26 cellular contexts compared by ENCODE assay signal in genomic region chr1:31596737-31597097, GRCh38. TPM values are rescaled to one million over a fixed set of nuclear protein-coding genes. Genes with fewer than 3 reads are reported as not detected.
DNase-seq lines count a peak whose midpoint lies in the region; ATAC-seq and TF ChIP-seq lines count a peak whose summit lies in the region.
"Had no signal": no experiment of that assay in that cellular context is flagged by ENCODE, and none has a peak within 500 bp of the region (broad histone marks: within the 10 kb centered on the region; RNA-seq: fewer than 3 reads in every experiment).

No MANE protein-coding gene starts in this region.

- ATAC-seq in GM21529 (IDR thresholded peaks at IDR 0.05; ENCODE audit: unreplicated experiment), result no peak
- no peak for ATAC-seq in GM18858 (IDR thresholded peaks at IDR 0.05; ENCODE audit: unreplicated experiment)
- ATAC-seq: activated CD4-positive, CD25-positive, alpha-beta regulatory T cell treated with anti-CD3 and anti-CD28 coated beads, Interleukin-2, amount 50 U/mL, for 24 hours; mucosa of descending colon had no signal

- H3K4me3 ChIP-seq in BLaER1, result 0 out of 2 replicates have a peak overlapping the region, but pooled peaks have one; percentile 29
- H3K4me3 ChIP-seq in DOHH2 (ENCODE audit: low read length), result peak overlapping the region; percentile 48
- peak overlapping the region; percentile 52 for H3K4me3 ChIP-seq in OCI-LY3 (ENCODE audit: low read length)
- H3K4me3 ChIP-seq: lung, mucosa of descending colon, upper lobe of left lung had no signal

- peaks cover 19% of the 10 kb centered on the region for H3K4me1 Mint-ChIP-seq in glutamatergic neuron (ENCODE audit: low read depth, unreplicated experiment)
- H3K4me1 Mint-ChIP-seq: activated naive CD4-positive, alpha-beta T cell treated with anti-CD3 and anti-CD28 coated beads, Interleukin-2, amount 10 ng/mL, durations not matched to agents 7 days and 5 days had no signal

- H3K4me1 ChIP-seq in BLaER1 (peaks cover 98% of the 10 kb centered on the region), DOHH2 (ENCODE audit: control insufficient read depth, low read length) (peaks cover 71% of the 10 kb centered on the region), OCI-LY3 (ENCODE audit: low read length) (peaks cover 21% of the 10 kb centered on the region)

- peak overlapping the region; percentile 73 for H2AFZ ChIP-seq in OCI-LY3 (ENCODE audit: low read depth, low read length)

- peak overlapping the region; percentile 63 for H3K27ac Mint-ChIP-seq in glutamatergic neuron (ENCODE audit: unreplicated experiment)
- H3K27ac Mint-ChIP-seq: activated CD4-positive, alpha-beta memory T cell treated with anti-CD3 and anti-CD28 coated beads for 36 hours; activated naive CD4-positive, alpha-beta T cell treated with anti-CD3 and anti-CD28 coated beads, Interleukin-2, amount 10 ng/mL, durations not matched to agents 7 days and 5 days; activated T-helper 1 cell treated with anti-CD3 and anti-CD28 coated beads, Interleukin-12 subunit alpha, Interleukin-12 subunit beta, Interleukin-2, Interleukin-4 antibody, amounts not matched to agents 30 ng/mL and 10 ng/mL and 1 ng/mL, durations not matched to agents 14 hours and 24 hours and 36 hours; brain; nephron had no signal

- no peaks in the 10 kb centered on the region for H3K9me2 ChIP-seq in DOHH2 (replicated peaks; ENCODE audit: control insufficient read depth, low read length)

- H3K9me3 ChIP-seq in BLaER1, result no peaks in the 10 kb centered on the region
- H3K9me3 ChIP-seq in DOHH2 (ENCODE audit: control insufficient read depth, insufficient read depth, low read length), result no peaks in the 10 kb centered on the region
- H3K9me3 ChIP-seq in OCI-LY3 (ENCODE audit: insufficient read depth, low read length), result no peaks in the 10 kb centered on the region
- H3K9me3 ChIP-seq: mucosa of descending colon, upper lobe of left lung had no signal

- H3K4me3 Mint-ChIP-seq in glutamatergic neuron (ENCODE audit: unreplicated experiment), result peak overlapping the region; percentile 39
- H3K4me3 Mint-ChIP-seq: activated CD4-positive, alpha-beta memory T cell treated with anti-CD3 and anti-CD28 coated beads for 36 hours; activated naive CD4-positive, alpha-beta T cell treated with anti-CD3 and anti-CD28 coated beads, Interleukin-2, amount 10 ng/mL, durations not matched to agents 7 days and 5 days; activated T-helper 1 cell treated with anti-CD3 and anti-CD28 coated beads, Interleukin-12 subunit alpha, Interleukin-12 subunit beta, Interleukin-2, Interleukin-4 antibody, amounts not matched to agents 30 ng/mL and 10 ng/mL and 1 ng/mL, durations not matched to agents 14 hours and 24 hours and 36 hours; brain; nephron had no signal

- no peaks in the 10 kb centered on the region for H3K36me3 Mint-ChIP-seq in glutamatergic neuron (ENCODE audit: unreplicated experiment)
- H3K36me3 Mint-ChIP-seq: activated CD4-positive, alpha-beta memory T cell treated with anti-CD3 and anti-CD28 coated beads for 36 hours; activated naive CD4-positive, alpha-beta T cell treated with anti-CD3 and anti-CD28 coated beads, Interleukin-2, amount 10 ng/mL, durations not matched to agents 7 days and 5 days; brain had no signal

- H3K9ac ChIP-seq in BLaER1 (peak overlapping the region; percentile 83), OCI-LY3 (ENCODE audit: low read length) (peak overlapping the region; percentile 19; the same call in 1 of the 2 replicates)

- H3K27ac ChIP-seq in BLaER1, result peak overlapping the region; percentile 98
- peak overlapping the region; percentile 68 for H3K27ac ChIP-seq in DOHH2 (ENCODE audit: low read depth, low read length)
- peak overlapping the region; percentile 38; the same call in 1 of the 2 replicates for H3K27ac ChIP-seq in OCI-LY3 (ENCODE audit: low read length)

- DNase-seq in glutamatergic neuron (no peak), NCI-H524 treated with DMSO at 0.1 percent for 48 hours (lab: John Stamatoyannopoulos, UW) (no peak), NCI-H524 (lab: John Stamatoyannopoulos, UW) (no peak)
- DNase-seq: activated CD4-positive, alpha-beta memory T cell treated with anti-CD3 and anti-CD28 coated beads for 36 hours; activated CD8-positive, alpha-beta memory T cell treated with anti-CD3 and anti-CD28 coated beads, Interleukin-2, amount 50 U/mL, for 4 hours; activated naive CD4-positive, alpha-beta T cell treated with anti-CD3 and anti-CD28 coated beads, Interleukin-2, amount 10 ng/mL, durations not matched to agents 7 days and 5 days; C1 segment of cervical spinal cord; cerebellar nuclear complex; EL; HCEC 1CT; Karpas-422; kidney; mucosa of descending colon; NCI-H510A treated with DMSO at 0.1 percent for 48 hours; SIG-M5; upper lobe of left lung had no signal

- H4K20me1 ChIP-seq in BLaER1, result no peaks in the 10 kb centered on the region
- no peaks in the 10 kb centered on the region for H4K20me1 ChIP-seq in DOHH2 (ENCODE audit: control insufficient read depth, insufficient read depth, low read depth, low read length)
- no peaks in the 10 kb centered on the region for H4K20me1 ChIP-seq in OCI-LY3 (ENCODE audit: insufficient read depth, low read length)

- peaks cover 3% of the 10 kb centered on the region for H3K27me3 Mint-ChIP-seq in glutamatergic neuron (ENCODE audit: unreplicated experiment)

- H3K36me3 ChIP-seq in BLaER1 (no peaks in the 10 kb centered on the region), DOHH2 (ENCODE audit: control insufficient read depth, low read length) (no peaks in the 10 kb centered on the region), OCI-LY3 (replicated peaks; ENCODE audit: low read depth, low read length) (no peaks in the 10 kb centered on the region)
- H3K36me3 ChIP-seq: upper lobe of left lung had no signal

- no peak for TF ChIP-seq CTCF in DOHH2 (IDR thresholded peaks at IDR 0.05; ENCODE audit: low read depth, low read length, poor library complexity, severe bottlenecking)
- no peak for TF ChIP-seq CTCF in OCI-LY3 (IDR thresholded peaks at IDR 0.05; ENCODE audit: low read depth, low read length)
- no peak for TF ChIP-seq CTCF in glutamatergic neuron (IDR thresholded peaks at IDR 0.05; ENCODE audit: partially characterized antibody, unreplicated experiment)

- 0 out of 2 replicates have a peak, but pooled peaks cover 8% of the 10 kb centered on the region for H3F3A ChIP-seq in DOHH2 (ENCODE audit: control insufficient read depth, insufficient read depth)

- peak overlapping the region; percentile 80 for H3K4me2 ChIP-seq in BLaER1
- peak overlapping the region; percentile 72 for H3K4me2 ChIP-seq in DOHH2 (ENCODE audit: low read length)
- peak overlapping the region; percentile 88 for H3K4me2 ChIP-seq in OCI-LY3 (ENCODE audit: low read length)

- no peaks in the 10 kb centered on the region for H3K27me3 ChIP-seq in BLaER1
- H3K27me3 ChIP-seq in DOHH2 (ENCODE audit: control insufficient read depth, low read length), result no peaks in the 10 kb centered on the region
- no peaks in the 10 kb centered on the region for H3K27me3 ChIP-seq in OCI-LY3 (ENCODE audit: low read depth, low read length)
- H3K27me3 ChIP-seq: upper lobe of left lung had no signal

- H3K79me2 ChIP-seq in DOHH2 (ENCODE audit: control insufficient read depth, low read length) (no peaks in the 10 kb centered on the region), OCI-LY3 (ENCODE audit: low read length) (no peaks in the 10 kb centered on the region)

- peaks cover 2% of the 10 kb centered on the region for H3K9me3 Mint-ChIP-seq in glutamatergic neuron (ENCODE audit: unreplicated experiment)
- H3K9me3 Mint-ChIP-seq: activated CD4-positive, alpha-beta memory T cell treated with anti-CD3 and anti-CD28 coated beads for 36 hours; activated naive CD4-positive, alpha-beta T cell treated with anti-CD3 and anti-CD28 coated beads, Interleukin-2, amount 10 ng/mL, durations not matched to agents 7 days and 5 days; activated T-helper 1 cell treated with anti-CD3 and anti-CD28 coated beads, Interleukin-12 subunit alpha, Interleukin-12 subunit beta, Interleukin-2, Interleukin-4 antibody, amounts not matched to agents 30 ng/mL and 10 ng/mL and 1 ng/mL, durations not matched to agents 14 hours and 24 hours and 36 hours; nephron had no signal

RNA-seq across cellular contexts. Expression of gene TINAGL1, which starts 20.4 kb away (rescaled TPM):
- not detected for total RNA-seq in glutamatergic neuron (ENCODE audit: unreplicated experiment)
- total RNA-seq: activated CD4-positive, alpha-beta memory T cell treated with anti-CD3 and anti-CD28 coated beads for 36 hours; activated T-helper 1 cell treated with anti-CD3 and anti-CD28 coated beads, Interleukin-12 subunit alpha, Interleukin-12 subunit beta, Interleukin-2, Interleukin-4 antibody, amounts not matched to agents 30 ng/mL and 10 ng/mL and 1 ng/mL, durations not matched to agents 14 hours and 24 hours and 36 hours had no signal

RNA-seq across cellular contexts. Expression of gene HCRTR1, which starts 20.8 kb away (rescaled TPM):
- not detected for total RNA-seq in glutamatergic neuron (ENCODE audit: unreplicated experiment)
- total RNA-seq: activated CD4-positive, alpha-beta memory T cell treated with anti-CD3 and anti-CD28 coated beads for 36 hours; activated T-helper 1 cell treated with anti-CD3 and anti-CD28 coated beads, Interleukin-12 subunit alpha, Interleukin-12 subunit beta, Interleukin-2, Interleukin-4 antibody, amounts not matched to agents 30 ng/mL and 10 ng/mL and 1 ng/mL, durations not matched to agents 14 hours and 24 hours and 36 hours; mucosa of descending colon had no signal

RNA-seq across cellular contexts. Expression of gene PEF1, which starts 48.0 kb away (rescaled TPM):
- total RNA-seq in glutamatergic neuron (ENCODE audit: unreplicated experiment), result 38.9 TPM

Comparison
In these comparisons a context has a peak if more than half of its experiments do, and no peak if none do; other contexts are left out.
1. H3K27ac ChIP-seq: peak in every context shown above with its lines; median percentile 98 in BLaER1; 68 in DOHH2; 38 in OCI-LY3.